In genomic region chr10:35578608-35578956, GRCh38 we compare ENCODE assay signal across 24 cellular contexts. TPM values are rescaled to one million over a fixed set of nuclear protein-coding genes. Genes with fewer than 3 reads are reported as not detected.
DNase-seq lines count a peak whose midpoint lies in the region; ATAC-seq, FAIRE-seq and TF ChIP-seq lines count a peak whose summit lies in the region.
"Had no signal": no experiment of that assay in that cellular context is flagged by ENCODE, and none has a peak within 500 bp of the region (broad histone marks: within the 10 kb centered on the region; RNA-seq: fewer than 3 reads in every experiment).

No MANE protein-coding gene starts in this region.

- H4K8ac ChIP-seq in IMR-90 (ENCODE audit: low read depth in 2 of 2, low read length in 2 of 2): no peak overlapping the region

- no peak overlapping the region for H3K27ac ChIP-seq in IMR-90 (ENCODE audit: insufficient read depth, low read length)
- peak overlapping the region; percentile 94 for H3K27ac ChIP-seq in SJCRH30
- H3K27ac ChIP-seq in HepG2 (ENCODE audit: extremely low read length, insufficient read depth, low read length): no peak overlapping the region
- H3K27ac ChIP-seq in SK-N-SH (ENCODE audit: low read depth in 2 of 2, low read length in 1 of 2): no peak overlapping the region
- H3K27ac ChIP-seq: BLaER1 had no signal

- peaks cover 9% of the 10 kb centered on the region for H3K4me1 ChIP-seq in IMR-90 (ENCODE audit: control insufficient read depth, insufficient read depth, low read length)
- H3K4me1 ChIP-seq in SJCRH30: peaks cover 47% of the 10 kb centered on the region
- H3K4me1 ChIP-seq in HepG2 (ENCODE audit: insufficient read depth, low read length): no peaks in the 10 kb centered on the region
- H3K4me1 ChIP-seq in SK-N-SH (ENCODE audit: control insufficient read depth in 1 of 2, insufficient read depth in 2 of 2, low read depth in 1 of 2, low read length in 1 of 2): no peaks in the 10 kb centered on the region; a peak in 1 of 4 replicates
- H3K4me1 ChIP-seq: BLaER1 had no signal

- ATAC-seq in IMR-90 (ENCODE audit: low read depth) (no peak), HepG2 (peak; percentile 28; the same call in 2 of the 3 replicates), omental fat pad (ENCODE audit: low FRiP score) (no peak)
- ATAC-seq: GM23338, HCT116, SK-N-SH treated with all-trans-retinoic acid at 6 μM for 48 hours had no signal

- TF ChIP-seq CTCF in IMR-90 (conservative IDR thresholded peaks at IDR 0.05; ENCODE audit: low read depth, low read length) (no peak), HepG2 (CRISPR knock-in tag; IDR thresholded peaks at IDR 0.05) (no peak), type B pancreatic cell (conservative IDR thresholded peaks at IDR 0.05) (no peak), omental fat pad (IDR thresholded peaks at IDR 0.05) (no peak), SK-N-SH (IDR thresholded peaks at IDR 0.05) (no peak)

- WGBS in IMR-90 (ENCODE audit: extremely low coverage in 2 of 2, insufficient read length in 1 of 2), 2 experiments: no CpG with 5 or more reads among the region's 4 CpGs
- 55% methylated on average over 4 of the region's 4 CpGs for WGBS in HepG2 (ENCODE audit: low lambda C conversion rate)
- 100% methylated on average over 4 of the region's 4 CpGs for WGBS in SK-N-SH (ENCODE audit: low lambda C conversion rate)

- no peaks in the 10 kb centered on the region for H3K9me2 ChIP-seq in SK-N-SH

- no peak overlapping the region for H3K14ac ChIP-seq in IMR-90 (replicated peaks; ENCODE audit: low read depth, low read length)

- peak overlapping the region; percentile 12 for H3K27ac Mint-ChIP-seq in type B pancreatic cell
- H3K27ac Mint-ChIP-seq: CD4-positive, alpha-beta T cell; GM23338 had no signal

- H3K4me1 Mint-ChIP-seq in type B pancreatic cell (ENCODE audit: unreplicated experiment): peaks cover 4% of the 10 kb centered on the region

- H2BK120ac ChIP-seq in IMR-90 (ENCODE audit: low read depth, low read length): no peak overlapping the region

- intact Hi-C loops in IMR-90 (cut with micrococcal nuclease): no loop called here
- intact Hi-C loops in HepG2 (cut with micrococcal nuclease; ENCODE audit: unreplicated experiment): no loop called here

- no peak overlapping the region for H4K5ac ChIP-seq in IMR-90 (ENCODE audit: low read depth, low read length)

- H3K4ac ChIP-seq in IMR-90 (ENCODE audit: low read depth, low read length): no peak overlapping the region

- H3K4me3 Mint-ChIP-seq in type B pancreatic cell: no peak overlapping the region
- H3K4me3 Mint-ChIP-seq: CD4-positive, alpha-beta T cell; GM23338 had no signal

- H2AK9ac ChIP-seq in IMR-90 (replicated peaks; ENCODE audit: low read depth, low read length, poor library complexity): no peak overlapping the region

- POLR2A ChIA-PET in IMR-90 (lab: Charles Lee; ENCODE audit: unreplicated experiment): no interaction called here
- POLR2A ChIA-PET in HepG2 (lab: Yijun Ruan, JAX): no interaction called here
- POLR2A ChIA-PET in SK-N-SH (lab: Yijun Ruan, JAX): no interaction called here

- no peak overlapping the region for H3K23ac ChIP-seq in IMR-90 (ENCODE audit: low read depth, low read length)

- H3K56ac ChIP-seq in IMR-90 (ENCODE audit: extremely low read depth, insufficient read depth, low read length): no peak overlapping the region

- no peak for DNase-seq in IMR-90
- peak; percentile 44 to 72 for DNase-seq in SJCRH30
- no peak for DNase-seq in HepG2 (ENCODE audit: low spot score)
- no peak for DNase-seq in type B pancreatic cell (ENCODE audit: extremely low spot score, unreplicated experiment)
- DNase-seq in omental fat pad (ENCODE audit: low spot score): no peak
- no peak for DNase-seq in SHP77 treated with DMSO at 0.1 percent for 48 hours (lab: John Stamatoyannopoulos, UW)
- DNase-seq in SK-N-SH: no peak
- DNase-seq: ACHN; CD4-positive, alpha-beta T cell; COR-L47; DMS79; Kasumi-1; MG63; NCI-H1048; NCI-H1417 treated with DMSO at 0.1 percent for 48 hours; NCI-H1930; NCI-H226; NCI-H82; OCI-M1 had no signal

- in situ Hi-C loops in IMR-90 (cut with MboI; ENCODE audit: low sequenced_read_pairs): no loop called here
- in situ Hi-C loops in HepG2 (cut with HindIII; ENCODE audit: extremely low pct_ligation_motif_present, low pct_unique_long_range_greater_than_20kb): no loop called here

- no peaks in the 10 kb centered on the region for H3K9me3 ChIP-seq in IMR-90 (ENCODE audit: control insufficient read depth, insufficient read depth, low read length)
- H3K9me3 ChIP-seq in SJCRH30 (replicated peaks): no peaks in the 10 kb centered on the region
- H3K9me3 ChIP-seq in HepG2 (ENCODE audit: low read length): no peaks in the 10 kb centered on the region
- H3K9me3 ChIP-seq in SK-N-SH: no peaks in the 10 kb centered on the region
- H3K9me3 ChIP-seq: BLaER1, MG63 had no signal

- peaks cover 14% of the 10 kb centered on the region for H3K36me3 Mint-ChIP-seq in type B pancreatic cell

- H3K18ac ChIP-seq in IMR-90 (ENCODE audit: low read depth, low read length): no peak overlapping the region

- H3K9ac ChIP-seq in IMR-90 (ENCODE audit: low read depth, low read length) (no peak overlapping the region), HepG2 (ENCODE audit: insufficient read depth, low read depth, low read length) (no peak overlapping the region), SK-N-SH (no peak overlapping the region)
- H3K9ac ChIP-seq: BLaER1 had no signal

- H3K27me3 Mint-ChIP-seq in type B pancreatic cell: no peaks in the 10 kb centered on the region
- H3K27me3 Mint-ChIP-seq: CD4-positive, alpha-beta T cell had no signal

- H3K9me1 ChIP-seq in IMR-90 (ENCODE audit: insufficient read depth, low read length): peaks cover 12% of the 10 kb centered on the region

- H2AFZ ChIP-seq in IMR-90 (replicated peaks; ENCODE audit: low read length, poor library complexity) (no peak overlapping the region), HepG2 (ENCODE audit: low read length) (no peak overlapping the region), SK-N-SH (ENCODE audit: low read depth) (no peak overlapping the region)
- H2AFZ ChIP-seq: GM23338 had no signal

- H3K27me3 ChIP-seq in IMR-90 (ENCODE audit: control insufficient read depth, insufficient read depth, low read length) (peaks cover 9% of the 10 kb centered on the region), SJCRH30 (no peaks in the 10 kb centered on the region), HepG2 (ENCODE audit: control insufficient read depth in 1 of 2, insufficient read depth in 2 of 2, low read length in 2 of 2) (no peaks in the 10 kb centered on the region), SK-N-SH (ENCODE audit: insufficient read depth) (no peaks in the 10 kb centered on the region)
- H3K27me3 ChIP-seq: BLaER1, MG63 had no signal

- H3K79me2 ChIP-seq in HepG2 (ENCODE audit: insufficient read depth, low read length): no peaks in the 10 kb centered on the region
- H3K79me2 ChIP-seq in SK-N-SH (ENCODE audit: insufficient read depth): no peaks in the 10 kb centered on the region

- H3K9me3 Mint-ChIP-seq in type B pancreatic cell: no peaks in the 10 kb centered on the region
- H3K9me3 Mint-ChIP-seq: CD4-positive, alpha-beta T cell; GM23338 had no signal

- no peak overlapping the region for H2BK5ac ChIP-seq in IMR-90 (ENCODE audit: low read depth, low read length, poor library complexity, severe bottlenecking)

- peaks cover 10% of the 10 kb centered on the region; the same call in 1 of the 2 replicates for H4K20me1 ChIP-seq in IMR-90 (ENCODE audit: insufficient read depth, low read length)
- H4K20me1 ChIP-seq in HepG2 (ENCODE audit: insufficient read depth, low read length): no peaks in the 10 kb centered on the region
- no peaks in the 10 kb centered on the region for H4K20me1 ChIP-seq in SK-N-SH (ENCODE audit: insufficient read depth)
- H4K20me1 ChIP-seq: BLaER1 had no signal

- TF ChIP-seq EP300 in HepG2 (IDR thresholded peaks at IDR 0.05; ENCODE audit: low read depth in 2 of 2, low read length in 2 of 2) (no peak), HepG2 (CRISPR knock-in tag; IDR thresholded peaks at IDR 0.05; ENCODE audit: borderline replicate concordance) (no peak), SK-N-SH (IDR thresholded peaks at IDR 0.05; ENCODE audit: borderline replicate concordance in 1 of 2, low read depth in 1 of 2, low read length in 1 of 2) (no peak)

- CTCF ChIA-PET in IMR-90 (lab: Yijun Ruan, JAX): no interaction called here
- CTCF ChIA-PET in HepG2 (lab: Yijun Ruan, JAX; ENCODE audit: low intra/inter-chr PET ratio, low total read pairs): no interaction called here
- CTCF ChIA-PET in SK-N-SH (lab: Yijun Ruan, JAX): interaction anchor here (1.6 to 11.3 kb wide), 2 partner anchors 10 to 16 kb away, joined by 6 to 68 read pairs; no protein-coding TSS in a partner anchor

- H3K4me3 ChIP-seq in IMR-90 (ENCODE audit: insufficient read depth, low read depth, low read length): no peak overlapping the region
- H3K4me3 ChIP-seq in SJCRH30: no peak overlapping the region
- no peak overlapping the region for H3K4me3 ChIP-seq in HepG2 (replicated peaks in 1 of 3; ENCODE audit: insufficient read depth in 1 of 3, low read depth in 2 of 3, low read length in 3 of 3)
- no peak overlapping the region for H3K4me3 ChIP-seq in SK-N-SH (ENCODE audit: low read depth in 2 of 2, low read length in 1 of 2)
- H3K4me3 ChIP-seq: BLaER1, GM23338, MG63 had no signal

- H3F3A ChIP-seq in SK-N-SH (replicated peaks; ENCODE audit: insufficient read depth): peaks cover 4% of the 10 kb centered on the region

- H3K36me3 ChIP-seq in IMR-90 (ENCODE audit: control insufficient read depth, insufficient read depth, low read length) (peaks cover 2% of the 10 kb centered on the region; the same call in 1 of the 2 replicates), SJCRH30 (no peaks in the 10 kb centered on the region), HepG2 (replicated peaks in 1 of 2; ENCODE audit: control insufficient read depth in 1 of 2, insufficient read depth in 2 of 2, low read length in 2 of 2) (no peaks in the 10 kb centered on the region), SK-N-SH (replicated peaks in 1 of 2; ENCODE audit: control insufficient read depth in 1 of 2, insufficient read depth in 2 of 2, low read length in 1 of 2) (no peaks in the 10 kb centered on the region)

- H2AK5ac ChIP-seq in IMR-90 (ENCODE audit: low read depth, low read length): no peak overlapping the region

- TF ChIP-seq POLR2A in IMR-90 (IDR thresholded peaks at IDR 0.05; ENCODE audit: low read depth, low read length) (no peak), HepG2 (IDR thresholded peaks at IDR 0.05; ENCODE audit: insufficient read depth in 1 of 2, low read depth in 2 of 2, low read length in 2 of 2) (no peak)

- dilution Hi-C loops in IMR-90 (cut with HindIII; ENCODE audit: low sequenced_read_pairs, unreplicated experiment): no loop called here

- H2BK20ac ChIP-seq in IMR-90 (ENCODE audit: low read depth, low read length): no peak overlapping the region

- no peak overlapping the region for H4K91ac ChIP-seq in IMR-90 (ENCODE audit: insufficient read depth, low read depth, low read length)

- TF ChIP-seq RAD21 in IMR-90 (IDR thresholded peaks at IDR 0.05; ENCODE audit: low read length) (no peak), HepG2 (CRISPR knock-in tag; IDR thresholded peaks at IDR 0.05) (no peak), SK-N-SH (IDR thresholded peaks at IDR 0.05; ENCODE audit: low read length) (no peak)

- no peak for FAIRE-seq in HepG2 (lab: Jason Lieb, UNC)
- FAIRE-seq: GM19239 had no signal

- no peaks in the 10 kb centered on the region for H3K79me1 ChIP-seq in IMR-90 (ENCODE audit: low read depth in 1 of 2, low read length in 2 of 2)

- H2BK15ac ChIP-seq in IMR-90 (ENCODE audit: low read depth, low read length): no peak overlapping the region

- H3K4me2 ChIP-seq in IMR-90 (ENCODE audit: low read depth, low read length): no peak overlapping the region
- H3K4me2 ChIP-seq in HepG2 (ENCODE audit: low read depth, low read length): no peak overlapping the region
- H3K4me2 ChIP-seq in SK-N-SH: no peak overlapping the region
- H3K4me2 ChIP-seq: BLaER1, GM23338 had no signal

- BruUV-seq in IMR-90 (replicated peaks; lab: Mats Ljungman, UMichigan): no TSS peak
- no TSS peak for BruUV-seq in HepG2 (replicated peaks; lab: Mats Ljungman, UMichigan)

RNA-seq across cellular contexts. Expression of gene GJD4, which starts 26.6 kb away (rescaled TPM):
- total RNA-seq in IMR-90 (2012; rRNA removed) (not detected in 2 replicates), HepG2 (2016; rRNA removed; fragmentation: Illumina TruSeq; extraction: Trizol) (not detected in 2 replicates), type B pancreatic cell (ENCODE audit: low replicate concordance) (0.17 TPM in 1 of 2 replicates, not detected in the other), omental fat pad (not detected)
- polyA plus RNA-seq in IMR-90 (2012; rRNA removed) (0.06 TPM in 1 of 2 replicates, not detected in the other), HepG2 (2011; rRNA removed) (not detected in 2 replicates), SK-N-SH (2012; rRNA removed) (not detected in 2 replicates)
- polyA plus RNA-seq in IMR-90 (2012; cell fraction: cytosol; rRNA removed): not detected in 2 replicates
- 0.04 TPM in 1 of 2 replicates, not detected in the other for polyA plus RNA-seq in IMR-90 (2012; cell fraction: nucleus; rRNA removed; ENCODE audit: low replicate concordance)
- 1.2 and 1.9 TPM in 2 replicates for total RNA-seq in SJCRH30 (2014; rRNA removed; shearing (Covaris generic))
- total RNA-seq in HepG2 (2016; cell fraction: cytosol; rRNA removed; fragmentation: Illumina TruSeq; extraction: Trizol; ENCODE audit: low read depth): not detected in 2 replicates
- not detected in 2 replicates for total RNA-seq in HepG2 (2016; cell fraction: insoluble cytoplasmic fraction; rRNA removed; fragmentation: Illumina TruSeq; extraction: Trizol)
- not detected in 2 replicates for total RNA-seq in HepG2 (2016; cell fraction: membrane; rRNA removed; fragmentation: Illumina TruSeq; extraction: Trizol)
- total RNA-seq in HepG2 (2016; cell fraction: nucleus; rRNA removed; fragmentation: Illumina TruSeq; extraction: Trizol): not detected in 2 replicates
- polyA plus RNA-seq in HepG2 (2011; cell fraction: cytosol; rRNA removed): not detected in 2 replicates
- not detected in 2 replicates for polyA plus RNA-seq in HepG2 (2011; cell fraction: nucleus; rRNA removed)
- not detected in 2 replicates for polyA plus RNA-seq in HepG2 (2012)
- polyA plus RNA-seq in HepG2 (2016; cell fraction: cytosol; fragmentation: Illumina TruSeq; extraction: Trizol; ENCODE audit: low read depth): not detected in 2 replicates
- not detected in 2 replicates for polyA plus RNA-seq in HepG2 (2016; cell fraction: insoluble cytoplasmic fraction; fragmentation: Illumina TruSeq; extraction: Trizol; ENCODE audit: low read depth)
- not detected in 2 replicates for polyA plus RNA-seq in HepG2 (2016; cell fraction: membrane; fragmentation: Illumina TruSeq; extraction: Trizol; ENCODE audit: low read depth)
- polyA plus RNA-seq in HepG2 (2016; cell fraction: nucleus; fragmentation: Illumina TruSeq; extraction: Trizol; ENCODE audit: insufficient read depth, low read depth): not detected in 2 replicates
- polyA minus RNA-seq in HepG2 (2011; rRNA and poly(A)+ RNA removed; ENCODE audit: low replicate concordance): not detected in 2 replicates
- not detected in 2 replicates for polyA minus RNA-seq in HepG2 (2011; cell fraction: cytosol; rRNA and poly(A)+ RNA removed)
- polyA minus RNA-seq in HepG2 (2011; cell fraction: nucleus; rRNA and poly(A)+ RNA removed): not detected in 2 replicates
- polyA plus RNA-seq in SK-N-SH (2012; cell fraction: cytosol; rRNA removed): not detected in 2 replicates
- 0.04 TPM in 1 of 2 replicates, not detected in the other for polyA plus RNA-seq in SK-N-SH (2012; cell fraction: nucleus; rRNA removed)
- total RNA-seq: CD4-positive, alpha-beta T cell; GM23338 had no signal
- polyA plus RNA-seq: GM23338 had no signal

Comparison
In these comparisons a context has a peak if more than half of its experiments do, and no peak if none do; other contexts are left out.
1. DNase-seq: peak in SJCRH30 (2 of 2); none in IMR-90 (single experiment), HepG2 (single experiment), type B pancreatic cell (single experiment), omental fat pad (single experiment), SHP77 treated with DMSO at 0.1 percent for 48 hours (single experiment) and SK-N-SH (single experiment).